Comparison of ENCODE assay signal across 8 cellular contexts in the genomic region with DNA sequence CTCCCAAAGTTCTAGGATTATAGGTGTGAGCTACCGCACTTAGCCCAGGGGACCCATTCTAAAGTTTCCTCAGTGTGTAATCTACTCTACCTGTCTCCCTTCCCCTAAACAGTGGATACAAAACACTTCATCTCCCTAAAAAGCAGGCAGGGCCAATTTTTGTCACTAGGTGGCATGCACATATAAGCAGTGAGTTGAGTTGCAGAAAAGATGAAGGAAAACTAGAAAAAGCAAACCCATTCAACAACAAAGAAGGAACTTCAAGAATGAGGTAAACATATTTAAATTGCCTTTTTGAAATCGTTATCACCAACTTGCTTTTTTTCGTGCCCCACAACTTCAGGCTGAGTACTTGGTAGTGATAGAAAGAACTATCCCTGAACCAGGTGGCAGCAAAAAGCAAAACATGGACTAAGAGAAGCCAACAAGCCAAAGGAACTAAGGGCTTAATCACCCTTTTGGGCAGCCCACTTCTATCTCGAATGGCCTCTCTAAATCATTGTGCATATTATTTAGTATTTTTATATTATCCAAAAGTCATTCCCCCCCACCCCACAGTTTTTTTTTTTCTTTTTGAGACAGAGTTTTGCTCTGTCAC. TPM values are rescaled to one million over a fixed set of nuclear protein-coding genes. Genes with fewer than 3 reads are reported as not detected.
DNase-seq lines count a peak whose midpoint lies in the region; ATAC-seq and TF ChIP-seq lines count a peak whose summit lies in the region.

No MANE protein-coding gene starts in this region.

- H3K27me3 Mint-ChIP-seq in WTC11 (ENCODE audit: low read depth) = no peaks in the 10 kb centered on the region

- POLR2A ChIA-PET in WTC11 (lab: Charles Lee) = no interaction called here

- H3K36me3 Mint-ChIP-seq in WTC11 = no peaks in the 10 kb centered on the region

- ATAC-seq in WTC11 = peak; percentile 94
- ATAC-seq in GM18858 (IDR thresholded peaks at IDR 0.05; ENCODE audit: unreplicated experiment) = no peak

- H3K4me1 Mint-ChIP-seq in WTC11 = peaks cover 7% of the 10 kb centered on the region; the same call in 1 of the 2 replicates

- no peak overlapping the region for H3K9ac ChIP-seq in parathyroid adenoma

- H3K4me2 ChIP-seq in parathyroid adenoma (ENCODE audit: low read length) = no peak overlapping the region

- in situ Hi-C loops in HAP-1 (cut with MboI; ENCODE audit: low sequenced_read_pairs) = no loop called here

- H3K27ac ChIP-seq in parathyroid adenoma = no peak overlapping the region

- H3K27ac Mint-ChIP-seq in WTC11 = no peak overlapping the region

- DNase-seq in NCI-H524 (lab: John Stamatoyannopoulos, UW) = peak; percentile 7 to 46
- no peak for DNase-seq in NCI-H524 treated with DMSO at 0.1 percent for 48 hours (lab: John Stamatoyannopoulos, UW)
- DNase-seq in HAP-1 (ENCODE audit: low spot score in 2 of 2) = peak; percentile 52 to 65
- DNase-seq in NCI-H2107 treated with DMSO at 0.1 percent for 48 hours (lab: John Stamatoyannopoulos, UW; ENCODE audit: unreplicated experiment) = peak; percentile 76
- DNase-seq in WTC11 (ENCODE audit: low spot score) = peak; percentile 55
- peak; percentile 82 for DNase-seq in fibroblast of the aortic adventitia (ENCODE audit: low read depth)

- peaks cover 3% of the 10 kb centered on the region; the same call in 1 of the 2 replicates for H3K4me1 ChIP-seq in HAP-1
- peaks cover 4% of the 10 kb centered on the region for H3K4me1 ChIP-seq in parathyroid adenoma

- H3K27me3 ChIP-seq in HAP-1 (ENCODE audit: low read depth) (no peaks in the 10 kb centered on the region; the same call in 1 of the 2 replicates), parathyroid adenoma (ENCODE audit: control insufficient read depth, insufficient read depth, low read length) (no peaks in the 10 kb centered on the region)

- no peaks in the 10 kb centered on the region for H3K79me2 ChIP-seq in parathyroid adenoma

- H3K36me3 ChIP-seq in HAP-1 (replicated peaks) (no peaks in the 10 kb centered on the region), parathyroid adenoma (ENCODE audit: control insufficient read depth, insufficient read depth, low read length) (no peaks in the 10 kb centered on the region)

- H3K9me3 ChIP-seq in HAP-1 (no peaks in the 10 kb centered on the region), parathyroid adenoma (ENCODE audit: control insufficient read depth, low read length) (no peaks in the 10 kb centered on the region)

- CTCF ChIA-PET in WTC11 (lab: Charles Lee) = no interaction called here

- H3K4me3 Mint-ChIP-seq in WTC11 = no peak overlapping the region

- peaks cover 4% of the 10 kb centered on the region for H3K9me3 Mint-ChIP-seq in WTC11

- no peak overlapping the region for H3K4me3 ChIP-seq in HAP-1
- no peak overlapping the region for H3K4me3 ChIP-seq in fibroblast of the aortic adventitia (ENCODE audit: low read depth, low read length)
- no peak overlapping the region for H3K4me3 ChIP-seq in parathyroid adenoma (ENCODE audit: low read depth, low read length)

- TF ChIP-seq CTCF in WTC11 (IDR thresholded peaks at IDR 0.05) (no peak), fibroblast of the aortic adventitia (IDR thresholded peaks at IDR 0.05; ENCODE audit: insufficient read depth, low read length) (peak; percentile 94), parathyroid adenoma (IDR thresholded peaks at IDR 0.05) (peak; percentile 47)

- H2AFZ ChIP-seq in parathyroid adenoma = no peak overlapping the region

TF ChIP-seq in WTC11, 78 proteins besides CTCF, POLR2A, EP300 and RAD21:
- TF ChIP-seq, protein P1, sequence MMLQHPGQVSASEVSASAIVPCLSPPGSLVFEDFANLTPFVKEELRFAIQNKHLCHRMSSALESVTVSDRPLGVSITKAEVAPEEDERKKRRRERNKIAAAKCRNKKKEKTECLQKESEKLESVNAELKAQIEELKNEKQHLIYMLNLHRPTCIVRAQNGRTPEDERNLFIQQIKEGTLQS (CRISPR knock-in tag; conservative IDR thresholded peaks at IDR 0.05) = no peak
- TF ChIP-seq KAT7 (CRISPR knock-in tag; IDR thresholded peaks at IDR 0.05; ENCODE audit: borderline replicate concordance) (no peak), ZNF138 (CRISPR knock-in tag; conservative IDR thresholded peaks at IDR 0.05) (no peak), PRDM15 (CRISPR knock-in tag; IDR thresholded peaks at IDR 0.05) (peak; percentile 63)

RNA-seq across cellular contexts. Expression of gene ALDH9A1, which starts 19.7 kb away (rescaled TPM):
- total RNA-seq in WTC11 (2021) (51.6 to 60.5 TPM (median 51.9 TPM) in 3 replicates), fibroblast of the aortic adventitia (ENCODE audit: low replicate concordance) (71.7 and 97.2 TPM in 2 replicates)

RNA-seq across cellular contexts. Expression of gene TMCO1, which starts 50.7 kb away (rescaled TPM):
- total RNA-seq in WTC11 (2021) (51.9 to 52.8 TPM (median 52.5 TPM) in 3 replicates), fibroblast of the aortic adventitia (ENCODE audit: low replicate concordance) (102 and 112 TPM in 2 replicates)
